In genomic region chr4:184265566-184266351, GRCh38 we compare ENCODE assay signal across 8 cellular contexts. TPM values are rescaled to one million over a fixed set of nuclear protein-coding genes. Genes with fewer than 3 reads are reported as not detected.
DNase-seq lines count a peak whose midpoint lies in the region; ATAC-seq and TF ChIP-seq lines count a peak whose summit lies in the region.

No MANE protein-coding gene starts in this region.

- no peaks in the 10 kb centered on the region for H4K20me1 ChIP-seq in PC-9 (ENCODE audit: insufficient read depth)

- H3K36me3 ChIP-seq in PC-9 (ENCODE audit: low read depth), result no peaks in the 10 kb centered on the region

- in situ Hi-C loops in G401 (cut with HindIII; ENCODE audit: low sequenced_read_pairs), result no loop called here

- TF ChIP-seq CTCF in PC-9 (conservative IDR thresholded peaks at IDR 0.05), result no peak
- no peak for TF ChIP-seq CTCF in epithelial cell of esophagus (IDR thresholded peaks at IDR 0.05; ENCODE audit: insufficient read depth, low read depth, low read length, missing control alignments)

- peak overlapping the region; percentile 90 for H3K4me2 ChIP-seq in PC-9

- H3K79me2 ChIP-seq in PC-9 (ENCODE audit: low read depth), result no peaks in the 10 kb centered on the region

- peak overlapping the region; percentile 83 for H3K27ac ChIP-seq in PC-9

- intact Hi-C loops in PC-9 (cut with micrococcal nuclease; ENCODE audit: unreplicated experiment), result loop anchor here (1.0 to 10.0 kb wide), 9 partner anchors 77 to 869 kb away; partner anchors contain the start of genes CASP3 and PRIMPOL

- H3K4me1 ChIP-seq in PC-9 (replicated peaks; ENCODE audit: insufficient read depth), result peaks cover 34% of the 10 kb centered on the region

- no peaks in the 10 kb centered on the region for H3K9me2 ChIP-seq in PC-9 (ENCODE audit: insufficient read depth)

- CTCF ChIA-PET in PC-9 (lab: Charles Lee) (interaction anchor here (0.6 to 1.2 kb wide), 8 partner anchors 22 to 830 kb away, joined by 3 to 7 read pairs (median 4); no protein-coding TSS in a partner anchor), HEK293T (lab: Yijun Ruan, JAX) (interaction anchor here (0.6 to 2.2 kb wide), 8 partner anchors 13 to 447 kb away, joined by 3 to 17 read pairs (median 4); no protein-coding TSS in a partner anchor)

- peak overlapping the region; percentile 66 for H3K4me3 ChIP-seq in PC-9
- no peak overlapping the region for H3K4me3 ChIP-seq in epithelial cell of esophagus (ENCODE audit: low read length)

- ATAC-seq in GM21786 (IDR thresholded peaks at IDR 0.05; ENCODE audit: unreplicated experiment), result peak; percentile 22

- H3K9me3 ChIP-seq in PC-9 (ENCODE audit: insufficient read depth, low read depth), result no peaks in the 10 kb centered on the region

- BruUV-seq in PC-9 (replicated peaks; lab: Mats Ljungman, UMichigan), result TSS peak; percentile 79

- H3F3A ChIP-seq in PC-9 (ENCODE audit: insufficient read depth, low read depth), result peaks cover 34% of the 10 kb centered on the region

- H3K27me3 ChIP-seq in PC-9 (ENCODE audit: insufficient read depth, low read depth), result no peaks in the 10 kb centered on the region

- POLR2A ChIA-PET in PC-9 (lab: Charles Lee; ENCODE audit: unreplicated experiment) (interaction anchor here (0.5 to 1.1 kb wide), 7 partner anchors 65 to 629 kb away, joined by 3 to 12 read pairs (median 4); partner anchors contain the start of genes CASP3, IRF2 and PRIMPOL), HEK293T (lab: Yijun Ruan, JAX) (interaction anchor here (1.4 to 4.3 kb wide), 3 partner anchors 78 to 468 kb away, joined by 4 to 30 read pairs (median 7); partner anchors contain the start of gene CENPU)

- DNase-seq in DMS53 (lab: John Stamatoyannopoulos, UW), result peak; percentile 95
- peak; percentile 67 to 72 for DNase-seq in PC-9
- DNase-seq in epithelial cell of esophagus (ENCODE audit: low read depth), result peak; percentile 37
- no peak for DNase-seq in activated gamma-delta T cell treated with Interleukin-2 at 50 U/mL for 16 hours
- DNase-seq in retina, result no peak
- DNase-seq in G401 (ENCODE audit: low spot score), result no peak
- no peak for DNase-seq in HEK293T (ENCODE audit: extremely low spot score)

- H2AFZ ChIP-seq in PC-9, result peak overlapping the region; percentile 86

TF ChIP-seq in HEK293T, 16 proteins besides CTCF, POLR2A, EP300 and RAD21:
- TF ChIP-seq CTBP1 (IDR thresholded peaks at IDR 0.05; ENCODE audit: borderline replicate concordance) (no peak), FOXK2 (IDR thresholded peaks at IDR 0.05) (no peak), LEF1 (IDR thresholded peaks at IDR 0.05; ENCODE audit: borderline replicate concordance) (no peak)
- TF ChIP-seq, protein P1, sequence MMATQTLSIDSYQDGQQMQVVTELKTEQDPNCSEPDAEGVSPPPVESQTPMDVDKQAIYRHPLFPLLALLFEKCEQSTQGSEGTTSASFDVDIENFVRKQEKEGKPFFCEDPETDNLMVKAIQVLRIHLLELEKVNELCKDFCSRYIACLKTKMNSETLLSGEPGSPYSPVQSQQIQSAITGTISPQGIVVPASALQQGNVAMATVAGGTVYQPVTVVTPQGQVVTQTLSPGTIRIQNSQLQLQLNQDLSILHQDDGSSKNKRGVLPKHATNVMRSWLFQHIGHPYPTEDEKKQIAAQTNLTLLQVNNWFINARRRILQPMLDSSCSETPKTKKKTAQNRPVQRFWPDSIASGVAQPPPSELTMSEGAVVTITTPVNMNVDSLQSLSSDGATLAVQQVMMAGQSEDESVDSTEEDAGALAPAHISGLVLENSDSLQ (IDR thresholded peaks at IDR 0.05), result no peak

RNA-seq across cellular contexts. Expression of gene ENPP6, which starts 48.1 kb away (rescaled TPM):
- not detected in 2 replicates for total RNA-seq in PC-9 (2021)
- total RNA-seq in G401 (2014; rRNA removed; shearing (Covaris generic)), result not detected in 2 replicates

Comparison
In these comparisons a context has a peak if more than half of its experiments do, and no peak if none do; other contexts are left out.
1. DNase-seq: peak in DMS53 (single experiment), PC-9 (2 of 2) and epithelial cell of esophagus (single experiment); none in activated gamma-delta T cell treated with Interleukin-2 at 50 U/mL for 16 hours (single experiment), retina (single experiment), G401 (single experiment) and HEK293T (single experiment).